In genomic region chr9:137421838-137422667, GRCh38 we compare ENCODE assay signal across 1 cellular context.
TF ChIP-seq lines count a peak whose summit lies in the region.

No MANE protein-coding gene starts in this region.

TF ChIP-seq in K562, 482 proteins besides CTCF, POLR2A, EP300 and RAD21:
- 0 out of 2 replicates have a peak, but pooled peaks have one; percentile 20 for TF ChIP-seq SMARCC2 (IDR thresholded peaks at IDR 0.05; ENCODE audit: low read depth)
- TF ChIP-seq CREB1 (IDR thresholded peaks at IDR 0.05) = no peak
- TF ChIP-seq CREB1 (CRISPR knock-in tag; IDR thresholded peaks at IDR 0.05) = 0 out of 2 replicates have a peak, but pooled peaks have one; percentile 18
- no peak for TF ChIP-seq SNIP1 (IDR thresholded peaks at IDR 0.05; ENCODE audit: low read depth)
- no peak for TF ChIP-seq THRAP3 (IDR thresholded peaks at IDR 0.05; ENCODE audit: borderline replicate concordance)
- no peak for TF ChIP-seq ZNF551 (CRISPR knock-in tag; IDR thresholded peaks at IDR 0.05)
- peak; percentile 14; the same call in 1 of the 2 replicates for TF ChIP-seq GTF2E2 (tag; IDR thresholded peaks at IDR 0.05)
- TF ChIP-seq, protein P1, sequence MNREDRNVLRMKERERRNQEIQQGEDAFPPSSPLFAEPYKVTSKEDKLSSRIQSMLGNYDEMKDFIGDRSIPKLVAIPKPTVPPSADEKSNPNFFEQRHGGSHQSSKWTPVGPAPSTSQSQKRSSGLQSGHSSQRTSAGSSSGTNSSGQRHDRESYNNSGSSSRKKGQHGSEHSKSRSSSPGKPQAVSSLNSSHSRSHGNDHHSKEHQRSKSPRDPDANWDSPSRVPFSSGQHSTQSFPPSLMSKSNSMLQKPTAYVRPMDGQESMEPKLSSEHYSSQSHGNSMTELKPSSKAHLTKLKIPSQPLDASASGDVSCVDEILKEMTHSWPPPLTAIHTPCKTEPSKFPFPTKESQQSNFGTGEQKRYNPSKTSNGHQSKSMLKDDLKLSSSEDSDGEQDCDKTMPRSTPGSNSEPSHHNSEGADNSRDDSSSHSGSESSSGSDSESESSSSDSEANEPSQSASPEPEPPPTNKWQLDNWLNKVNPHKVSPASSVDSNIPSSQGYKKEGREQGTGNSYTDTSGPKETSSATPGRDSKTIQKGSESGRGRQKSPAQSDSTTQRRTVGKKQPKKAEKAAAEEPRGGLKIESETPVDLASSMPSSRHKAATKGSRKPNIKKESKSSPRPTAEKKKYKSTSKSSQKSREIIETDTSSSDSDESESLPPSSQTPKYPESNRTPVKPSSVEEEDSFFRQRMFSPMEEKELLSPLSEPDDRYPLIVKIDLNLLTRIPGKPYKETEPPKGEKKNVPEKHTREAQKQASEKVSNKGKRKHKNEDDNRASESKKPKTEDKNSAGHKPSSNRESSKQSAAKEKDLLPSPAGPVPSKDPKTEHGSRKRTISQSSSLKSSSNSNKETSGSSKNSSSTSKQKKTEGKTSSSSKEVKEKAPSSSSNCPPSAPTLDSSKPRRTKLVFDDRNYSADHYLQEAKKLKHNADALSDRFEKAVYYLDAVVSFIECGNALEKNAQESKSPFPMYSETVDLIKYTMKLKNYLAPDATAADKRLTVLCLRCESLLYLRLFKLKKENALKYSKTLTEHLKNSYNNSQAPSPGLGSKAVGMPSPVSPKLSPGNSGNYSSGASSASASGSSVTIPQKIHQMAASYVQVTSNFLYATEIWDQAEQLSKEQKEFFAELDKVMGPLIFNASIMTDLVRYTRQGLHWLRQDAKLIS (CRISPR knock-in tag; IDR thresholded peaks at IDR 0.05) = peak; percentile 4; the same call in 1 of the 2 replicates
- TF ChIP-seq TCF3 (CRISPR knock-in tag; IDR thresholded peaks at IDR 0.05) = 0 out of 2 replicates have a peak, but pooled peaks have one; percentile 9
- TF ChIP-seq ZNF3 (CRISPR knock-in tag; IDR thresholded peaks at IDR 0.05) = no peak
- TF ChIP-seq RFX7 (CRISPR knock-in tag; IDR thresholded peaks at IDR 0.05) = no peak
- 0 out of 2 replicates have a peak, but pooled peaks have one; percentile 10 for TF ChIP-seq TFAP4 (CRISPR knock-in tag; IDR thresholded peaks at IDR 0.05; ENCODE audit: borderline replicate concordance)
- TF ChIP-seq ZNF212 (CRISPR knock-in tag; IDR thresholded peaks at IDR 0.05) = no peak
- TF ChIP-seq ZNF778 (CRISPR knock-in tag; IDR thresholded peaks at IDR 0.05) = no peak
- TF ChIP-seq EP400 (IDR thresholded peaks at IDR 0.05) = 0 out of 2 replicates have a peak, but pooled peaks have one; percentile 13
